10 cellular contexts compared by ENCODE assay signal in genomic region chr6:41581381-41581991, GRCh38. TPM values are rescaled to one million over a fixed set of nuclear protein-coding genes. Genes with fewer than 3 reads are reported as not detected.
A peak's percentile ranks its signal among the peaks of the same experiment; 100 is the strongest.
DNase-seq lines count a peak whose midpoint lies in the region; ATAC-seq, FAIRE-seq and TF ChIP-seq lines count a peak whose summit lies in the region.
"Had no signal": no experiment of that assay in that cellular context is flagged by ENCODE, and none has a peak within 500 bp of the region (broad histone marks: within the 10 kb centered on the region; RNA-seq: fewer than 3 reads in every experiment).

No MANE protein-coding gene starts in this region.

- ATAC-seq in heart right ventricle (peak in 6 of 8 donors; percentile 22 to 76 (median 56)), HG03354 (IDR thresholded peaks at IDR 0.05; ENCODE audit: poor library complexity, severe bottlenecking, unreplicated experiment) (no peak)

- H3K9me3 ChIP-seq in heart right ventricle, result no peaks in the 10 kb centered on the region
- H3K9me3 ChIP-seq in thyroid gland, result no peaks in the 10 kb centered on the region
- no peaks in the 10 kb centered on the region for H3K9me3 ChIP-seq in tibial nerve

- H3K27ac ChIP-seq in heart right ventricle (peak overlapping the region in 2 of 10 donors; percentile 30 to 53), thyroid gland (peak overlapping the region; percentile 27 to 56 (median 40)), tibial nerve (peak overlapping the region in 1 of 4 donors; percentile 61)

- TF ChIP-seq EP300 in tibial nerve (IDR thresholded peaks at IDR 0.05), result no peak

- TF ChIP-seq CTCF in heart right ventricle (IDR thresholded peaks at IDR 0.05) (no peak), thyroid gland (IDR thresholded peaks at IDR 0.05) (no peak), tibial nerve (IDR thresholded peaks at IDR 0.05) (no peak)

- intact Hi-C loops in heart right ventricle (cut with DNase I), result loop anchor here in 1 of 10 donors (5.0 kb wide), 1 partner anchor 34 kb away; the partner anchor contains the start of gene FOXP4
- intact Hi-C loops in thyroid gland (cut with DNase I), result loop anchor here (5.0 kb wide), 1 partner anchor 34 kb away; the partner anchor contains the start of gene FOXP4

- peak; percentile 98 for FAIRE-seq in HTR-8/SVneo (lab: Jason Lieb, UNC)

- TF ChIP-seq POLR2A in thyroid gland (IDR thresholded peaks at IDR 0.05) (no peak), tibial nerve (IDR thresholded peaks at IDR 0.05) (no peak)

- H3K27me3 ChIP-seq in heart right ventricle (no peaks in the 10 kb centered on the region), thyroid gland (no peaks in the 10 kb centered on the region), tibial nerve (no peaks in the 10 kb centered on the region)

- H3K36me3 ChIP-seq in heart right ventricle (peaks cover 0 to 18% (median 0%) of the 10 kb centered on the region in 9 donors), thyroid gland (peaks cover 0 to 10% of the 10 kb centered on the region in 2 donors), tibial nerve (peaks cover 0 to 28% (median 0%) of the 10 kb centered on the region in 3 donors)

- H3K4me1 ChIP-seq in heart right ventricle (peaks cover 7 to 72% (median 35%) of the 10 kb centered on the region in 9 donors), thyroid gland (peaks cover 28 to 58% of the 10 kb centered on the region in 2 donors), tibial nerve (peaks cover 0 to 78% (median 31%) of the 10 kb centered on the region in 4 donors)

- DNase-seq in HTR-8/SVneo (ENCODE audit: insufficient read length, low spot score) (peak; percentile 95), amniotic epithelial cell (ENCODE audit: low read depth) (peak; percentile 84), heart right ventricle (peak; percentile 33 to 62), thyroid gland (peak; percentile 91 to 92), NCI-H510A (lab: John Stamatoyannopoulos, UW) (no peak), tibial nerve (ENCODE audit: low spot score in 2 of 2) (no peak), NCI-H2029 (lab: John Stamatoyannopoulos, UW) (no peak)
- DNase-seq: activated CD4-positive, alpha-beta T cell treated with anti-CD3 and anti-CD28 coated beads for 1 hour; NCI-H1930 had no signal

- 66 to 72% methylated on average over 12 of the region's 12 CpGs for WGBS in heart right ventricle, 2 donors
- 56 to 61% methylated on average over 9 to 12 of the region's 12 CpGs for WGBS in thyroid gland, 2 donors
- 46 to 60% methylated on average over 7 to 12 of the region's 12 CpGs for WGBS in tibial nerve, 2 donors

- H3K4me3 ChIP-seq in heart right ventricle (no peak overlapping the region), thyroid gland (replicated peaks in 1 of 3) (no peak overlapping the region), tibial nerve (no peak overlapping the region)

RNA-seq across cellular contexts. Expression of gene FOXP4, which starts 35.3 kb away (rescaled TPM):
- total RNA-seq in heart right ventricle, result 10 to 100 TPM; 12.7 to 18.0 (median 13.7) TPM
- 10 to 100 TPM in 1 of 2 donors, 1 to 10 TPM in 1; 8.9 to 12.9 TPM for polyA plus RNA-seq in heart right ventricle
- total RNA-seq in thyroid gland, result 10 to 100 TPM; 12.6 to 42.4 (median 23.7) TPM
- total RNA-seq in tibial nerve, result 10 to 100 TPM; 11.1 to 16.2 (median 14.7) TPM

RNA-seq across cellular contexts. Expression of gene MDFI, which starts 56.8 kb away (rescaled TPM):
- total RNA-seq in heart right ventricle, result 1 to 10 TPM in 6 of 10 donors, under 1 TPM in 4; 0.34 to 2.7 (median 1.2) TPM
- 1 to 10 TPM; 1.2 to 4.4 TPM for polyA plus RNA-seq in heart right ventricle
- 1 to 10 TPM; 2.9 to 9.3 (median 6.5) TPM for total RNA-seq in thyroid gland
- 10 to 100 TPM; 13.5 to 31.8 (median 20.7) TPM for total RNA-seq in tibial nerve

Comparison
In these comparisons a context has a peak if more than half of its experiments do, and no peak if none do; other contexts are left out.
1. DNase-seq: peak in HTR-8/SVneo (single experiment), amniotic epithelial cell (single experiment), heart right ventricle (2 of 2) and thyroid gland (2 of 2); none in NCI-H510A (single experiment), tibial nerve (0 of 2) and NCI-H2029 (single experiment).